In the genomic region with DNA sequence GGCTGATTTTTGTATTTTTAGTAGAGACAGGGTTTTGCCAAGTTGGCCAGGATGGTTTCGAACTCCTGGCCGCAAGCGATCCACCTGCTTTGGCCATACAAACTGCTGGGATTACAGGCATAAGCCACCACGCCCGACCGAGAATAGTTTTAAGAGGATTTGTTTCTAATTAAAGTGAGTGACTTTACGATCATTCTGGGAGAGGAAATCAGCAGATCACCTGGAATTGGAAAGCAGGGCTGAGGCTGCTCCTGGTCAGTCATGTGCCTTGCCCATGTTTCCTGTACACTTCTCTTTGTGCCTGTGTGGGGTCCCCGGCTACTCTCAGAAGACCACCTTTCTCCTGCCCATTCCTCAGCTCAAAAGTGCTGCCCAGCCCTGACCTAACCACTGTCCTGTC, we compare ENCODE assay signal across 1 cellular context.
TF ChIP-seq lines count a peak whose summit lies in the region.

No MANE protein-coding gene starts in this region.

TF ChIP-seq in HCT116, 20 proteins besides CTCF, POLR2A, EP300 and RAD21 (continued from another document):
- TF ChIP-seq, protein P1, sequence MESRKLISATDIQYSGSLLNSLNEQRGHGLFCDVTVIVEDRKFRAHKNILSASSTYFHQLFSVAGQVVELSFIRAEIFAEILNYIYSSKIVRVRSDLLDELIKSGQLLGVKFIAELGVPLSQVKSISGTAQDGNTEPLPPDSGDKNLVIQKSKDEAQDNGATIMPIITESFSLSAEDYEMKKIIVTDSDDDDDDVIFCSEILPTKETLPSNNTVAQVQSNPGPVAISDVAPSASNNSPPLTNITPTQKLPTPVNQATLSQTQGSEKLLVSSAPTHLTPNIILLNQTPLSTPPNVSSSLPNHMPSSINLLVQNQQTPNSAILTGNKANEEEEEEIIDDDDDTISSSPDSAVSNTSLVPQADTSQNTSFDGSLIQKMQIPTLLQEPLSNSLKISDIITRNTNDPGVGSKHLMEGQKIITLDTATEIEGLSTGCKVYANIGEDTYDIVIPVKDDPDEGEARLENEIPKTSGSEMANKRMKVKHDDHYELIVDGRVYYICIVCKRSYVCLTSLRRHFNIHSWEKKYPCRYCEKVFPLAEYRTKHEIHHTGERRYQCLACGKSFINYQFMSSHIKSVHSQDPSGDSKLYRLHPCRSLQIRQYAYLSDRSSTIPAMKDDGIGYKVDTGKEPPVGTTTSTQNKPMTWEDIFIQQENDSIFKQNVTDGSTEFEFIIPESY (IDR thresholded peaks at IDR 0.05; ENCODE audit: extremely low read depth, insufficient replicate concordance, low read length) = no peak
- TF ChIP-seq POLR2AphosphoS5 (IDR thresholded peaks at IDR 0.05; ENCODE audit: low read depth, low read length) (no peak), TCF7L2 (IDR thresholded peaks at IDR 0.05; ENCODE audit: borderline replicate concordance, extremely low read depth, insufficient read depth, insufficient read length) (no peak), FOSL1 (IDR thresholded peaks at IDR 0.05; ENCODE audit: low read depth) (no peak)
- TF ChIP-seq, protein P2, sequence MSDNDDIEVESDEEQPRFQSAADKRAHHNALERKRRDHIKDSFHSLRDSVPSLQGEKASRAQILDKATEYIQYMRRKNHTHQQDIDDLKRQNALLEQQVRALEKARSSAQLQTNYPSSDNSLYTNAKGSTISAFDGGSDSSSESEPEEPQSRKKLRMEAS (IDR thresholded peaks at IDR 0.05) = no peak
